ENCODE assay signal across 12 cellular contexts in the genomic region with DNA sequence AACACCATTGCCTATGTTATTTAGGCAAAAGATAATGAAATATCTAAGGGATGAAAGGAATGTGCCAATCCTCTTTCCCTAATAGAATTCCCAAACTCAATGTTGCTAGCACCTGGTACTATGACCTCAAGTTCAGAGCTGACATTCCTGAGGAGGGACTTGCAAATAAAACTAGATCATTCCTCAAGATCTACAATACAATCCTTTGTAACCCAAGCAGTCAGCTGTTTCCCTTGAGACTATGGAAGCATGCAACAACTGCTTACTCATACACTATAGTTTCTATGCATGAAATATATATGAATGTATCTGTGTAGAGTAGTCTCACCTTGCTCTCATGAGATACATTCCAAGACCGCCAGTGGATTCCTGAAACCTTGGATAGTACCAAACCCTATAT.
DNase-seq lines count a peak whose midpoint lies in the region; ATAC-seq and TF ChIP-seq lines count a peak whose summit lies in the region.
"Had no signal": no experiment of that assay in that cellular context is flagged by ENCODE, and none has a peak within 500 bp of the region (broad histone marks: within the 10 kb centered on the region; RNA-seq: fewer than 3 reads in every experiment).

No MANE protein-coding gene starts in this region.

- no peak for TF ChIP-seq CTCF in AG10803 (conservative IDR thresholded peaks at IDR 0.05; ENCODE audit: low read length)
- TF ChIP-seq CTCF in chondrocyte (IDR thresholded peaks at IDR 0.05): no peak

- peaks cover 60% of the 10 kb centered on the region for H3K4me1 Mint-ChIP-seq in chondrocyte (ENCODE audit: low read depth)
- H3K4me1 Mint-ChIP-seq in activated CD4-positive, alpha-beta memory T cell treated with anti-CD3 and anti-CD28 coated beads for 36 hours (ENCODE audit: low read depth): peaks cover 3% of the 10 kb centered on the region

- POLR2A ChIA-PET in activated CD4-positive, alpha-beta memory T cell treated with anti-CD3 and anti-CD28 coated beads for 36 hours (lab: Charles Lee): no interaction called here

- ATAC-seq in GM21423 (IDR thresholded peaks at IDR 0.05; ENCODE audit: unreplicated experiment): no peak

- no peaks in the 10 kb centered on the region for H3K9me3 Mint-ChIP-seq in chondrocyte (ENCODE audit: low read depth)
- H3K9me3 Mint-ChIP-seq in activated CD4-positive, alpha-beta memory T cell treated with anti-CD3 and anti-CD28 coated beads for 36 hours: no peaks in the 10 kb centered on the region

- no peak overlapping the region for H3K4me3 Mint-ChIP-seq in chondrocyte (ENCODE audit: unreplicated experiment)
- H3K4me3 Mint-ChIP-seq in activated CD4-positive, alpha-beta memory T cell treated with anti-CD3 and anti-CD28 coated beads for 36 hours: no peak overlapping the region
- H3K4me3 Mint-ChIP-seq: B cell had no signal

- intact Hi-C loops in activated CD4-positive, alpha-beta memory T cell treated with anti-CD3 and anti-CD28 coated beads for 36 hours (cut with micrococcal nuclease): no loop called here

- peak; percentile 92 for DNase-seq in AG10803 (ENCODE audit: low read depth)
- peak; percentile 90 for DNase-seq in HT1080 (ENCODE audit: low read depth)
- no peak for DNase-seq in chondrocyte (ENCODE audit: low spot score)
- DNase-seq in iris pigment epithelial cell (ENCODE audit: low read depth): peak; percentile 50
- no peak for DNase-seq in activated CD4-positive, alpha-beta memory T cell treated with anti-CD3 and anti-CD28 coated beads for 36 hours
- no peak for DNase-seq in DMS153 treated with DMSO at 0.1 percent for 48 hours (lab: John Stamatoyannopoulos, UW; ENCODE audit: unreplicated experiment)
- no peak for DNase-seq in NCI-H187 treated with DMSO at 0.1 percent for 48 hours (lab: John Stamatoyannopoulos, UW)
- DNase-seq: activated CD4-positive, alpha-beta T cell treated with anti-CD3 and anti-CD28 coated beads for 4 hours; central memory CD4-positive, alpha-beta T cell; NCI-H1417 had no signal

- H3K4me3 ChIP-seq in AG10803 (ENCODE audit: low read length): no peak overlapping the region

- no peaks in the 10 kb centered on the region for H3K27me3 Mint-ChIP-seq in chondrocyte (ENCODE audit: low read depth)
- no peaks in the 10 kb centered on the region for H3K27me3 Mint-ChIP-seq in activated CD4-positive, alpha-beta memory T cell treated with anti-CD3 and anti-CD28 coated beads for 36 hours
- H3K27me3 Mint-ChIP-seq: B cell had no signal

- CTCF ChIA-PET in activated CD4-positive, alpha-beta memory T cell treated with anti-CD3 and anti-CD28 coated beads for 36 hours (lab: Charles Lee): no interaction called here

- peak overlapping the region; percentile 32 for H3K27ac Mint-ChIP-seq in chondrocyte (ENCODE audit: unreplicated experiment)
- H3K27ac Mint-ChIP-seq in activated CD4-positive, alpha-beta memory T cell treated with anti-CD3 and anti-CD28 coated beads for 36 hours: no peak overlapping the region
- H3K27ac Mint-ChIP-seq: B cell had no signal

- H3K36me3 Mint-ChIP-seq in chondrocyte (ENCODE audit: low read depth): no peaks in the 10 kb centered on the region
- H3K36me3 Mint-ChIP-seq in activated CD4-positive, alpha-beta memory T cell treated with anti-CD3 and anti-CD28 coated beads for 36 hours: peaks cover 4% of the 10 kb centered on the region

Comparison
In these comparisons a context has a peak if more than half of its experiments do, and no peak if none do; other contexts are left out.
1. DNase-seq: peak in AG10803 (single experiment), HT1080 (single experiment) and iris pigment epithelial cell (single experiment); none in chondrocyte (single experiment), activated CD4-positive, alpha-beta memory T cell treated with anti-CD3 and anti-CD28 coated beads for 36 hours (single experiment), DMS153 treated with DMSO at 0.1 percent for 48 hours (single experiment) and NCI-H187 treated with DMSO at 0.1 percent for 48 hours (single experiment).